ENCODE assay signal across 1 cellular context in the genomic region with DNA sequence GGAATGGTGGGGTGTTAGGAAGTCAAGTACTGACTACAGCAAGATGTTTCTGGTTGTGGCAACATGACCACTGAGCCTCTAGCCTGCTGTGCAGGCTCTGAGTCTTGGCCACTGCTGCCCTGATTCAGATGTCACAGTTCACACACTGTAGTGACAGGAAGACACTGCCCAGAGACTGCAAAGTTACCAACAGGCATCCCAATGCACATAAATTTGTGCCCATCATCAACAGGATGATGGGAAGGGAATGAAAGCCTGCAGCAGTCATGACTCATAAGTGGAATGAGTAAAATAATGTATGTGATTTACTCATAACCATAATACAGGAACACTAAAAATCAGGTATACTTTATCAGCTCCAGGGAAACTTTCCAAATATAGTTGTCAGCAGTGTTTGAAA.
TF ChIP-seq lines count a peak whose summit lies in the region.

No MANE protein-coding gene starts in this region.

TF ChIP-seq in HCT116, 20 proteins besides CTCF, POLR2A, EP300 and RAD21:
- TF ChIP-seq, protein P1, sequence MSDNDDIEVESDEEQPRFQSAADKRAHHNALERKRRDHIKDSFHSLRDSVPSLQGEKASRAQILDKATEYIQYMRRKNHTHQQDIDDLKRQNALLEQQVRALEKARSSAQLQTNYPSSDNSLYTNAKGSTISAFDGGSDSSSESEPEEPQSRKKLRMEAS (IDR thresholded peaks at IDR 0.05), result no peak
- TF ChIP-seq ZFX (IDR thresholded peaks at IDR 0.05), result no peak
- TF ChIP-seq CBX3 (IDR thresholded peaks at IDR 0.05; ENCODE audit: low read depth), result no peak
- no peak for TF ChIP-seq CEBPB (IDR thresholded peaks at IDR 0.05; ENCODE audit: low read depth)
- TF ChIP-seq ZNF274 (IDR thresholded peaks at IDR 0.05; ENCODE audit: low read depth, low read length), result no peak
- TF ChIP-seq, protein P2, sequence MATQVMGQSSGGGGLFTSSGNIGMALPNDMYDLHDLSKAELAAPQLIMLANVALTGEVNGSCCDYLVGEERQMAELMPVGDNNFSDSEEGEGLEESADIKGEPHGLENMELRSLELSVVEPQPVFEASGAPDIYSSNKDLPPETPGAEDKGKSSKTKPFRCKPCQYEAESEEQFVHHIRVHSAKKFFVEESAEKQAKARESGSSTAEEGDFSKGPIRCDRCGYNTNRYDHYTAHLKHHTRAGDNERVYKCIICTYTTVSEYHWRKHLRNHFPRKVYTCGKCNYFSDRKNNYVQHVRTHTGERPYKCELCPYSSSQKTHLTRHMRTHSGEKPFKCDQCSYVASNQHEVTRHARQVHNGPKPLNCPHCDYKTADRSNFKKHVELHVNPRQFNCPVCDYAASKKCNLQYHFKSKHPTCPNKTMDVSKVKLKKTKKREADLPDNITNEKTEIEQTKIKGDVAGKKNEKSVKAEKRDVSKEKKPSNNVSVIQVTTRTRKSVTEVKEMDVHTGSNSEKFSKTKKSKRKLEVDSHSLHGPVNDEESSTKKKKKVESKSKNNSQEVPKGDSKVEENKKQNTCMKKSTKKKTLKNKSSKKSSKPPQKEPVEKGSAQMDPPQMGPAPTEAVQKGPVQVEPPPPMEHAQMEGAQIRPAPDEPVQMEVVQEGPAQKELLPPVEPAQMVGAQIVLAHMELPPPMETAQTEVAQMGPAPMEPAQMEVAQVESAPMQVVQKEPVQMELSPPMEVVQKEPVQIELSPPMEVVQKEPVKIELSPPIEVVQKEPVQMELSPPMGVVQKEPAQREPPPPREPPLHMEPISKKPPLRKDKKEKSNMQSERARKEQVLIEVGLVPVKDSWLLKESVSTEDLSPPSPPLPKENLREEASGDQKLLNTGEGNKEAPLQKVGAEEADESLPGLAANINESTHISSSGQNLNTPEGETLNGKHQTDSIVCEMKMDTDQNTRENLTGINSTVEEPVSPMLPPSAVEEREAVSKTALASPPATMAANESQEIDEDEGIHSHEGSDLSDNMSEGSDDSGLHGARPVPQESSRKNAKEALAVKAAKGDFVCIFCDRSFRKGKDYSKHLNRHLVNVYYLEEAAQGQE (IDR thresholded peaks at IDR 0.05; ENCODE audit: low read depth), result no peak
- TF ChIP-seq SIN3A (IDR thresholded peaks at IDR 0.05; ENCODE audit: low read depth), result no peak
- no peak for TF ChIP-seq EZH2 (IDR thresholded peaks at IDR 0.05)
- TF ChIP-seq YY1 (IDR thresholded peaks at IDR 0.05; ENCODE audit: extremely low read depth, insufficient replicate concordance, low read depth, low read length), result no peak
- TF ChIP-seq EZH2phosphoT487 (IDR thresholded peaks at IDR 0.05; ENCODE audit: borderline replicate concordance), result no peak
- no peak for TF ChIP-seq JUND (IDR thresholded peaks at IDR 0.05)
- no peak for TF ChIP-seq TCF7L2 (IDR thresholded peaks at IDR 0.05; ENCODE audit: borderline replicate concordance, extremely low read depth, insufficient read depth, insufficient read length)
- no peak for TF ChIP-seq POLR2AphosphoS5 (IDR thresholded peaks at IDR 0.05; ENCODE audit: low read depth, low read length)
- no peak for TF ChIP-seq EGR1 (IDR thresholded peaks at IDR 0.05; ENCODE audit: low read depth)
- TF ChIP-seq SP1 (IDR thresholded peaks at IDR 0.05; ENCODE audit: low read depth), result no peak
- TF ChIP-seq FOSL1 (IDR thresholded peaks at IDR 0.05; ENCODE audit: low read depth), result no peak
- TF ChIP-seq ELF1 (IDR thresholded peaks at IDR 0.05; ENCODE audit: borderline replicate concordance, low read depth), result no peak
- TF ChIP-seq, protein P3, sequence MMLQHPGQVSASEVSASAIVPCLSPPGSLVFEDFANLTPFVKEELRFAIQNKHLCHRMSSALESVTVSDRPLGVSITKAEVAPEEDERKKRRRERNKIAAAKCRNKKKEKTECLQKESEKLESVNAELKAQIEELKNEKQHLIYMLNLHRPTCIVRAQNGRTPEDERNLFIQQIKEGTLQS (IDR thresholded peaks at IDR 0.05), result no peak
